28 cellular contexts compared by ENCODE assay signal in genomic region chrX:139924069-139924695, GRCh38. TPM values are rescaled to one million over a fixed set of nuclear protein-coding genes. Genes with fewer than 3 reads are reported as not detected.
DNase-seq lines count a peak whose midpoint lies in the region; ATAC-seq, FAIRE-seq and TF ChIP-seq lines count a peak whose summit lies in the region.
"Had no signal": no experiment of that assay in that cellular context is flagged by ENCODE, and none has a peak within 500 bp of the region (broad histone marks: within the 10 kb centered on the region; RNA-seq: fewer than 3 reads in every experiment).

No MANE protein-coding gene starts in this region.

- no peak overlapping the region for H3K27ac ChIP-seq in A549
- H3K27ac ChIP-seq: 22Rv1, tibial artery had no signal

- no peak for TF ChIP-seq POLR2A in A549 (IDR thresholded peaks at IDR 0.05; ENCODE audit: low read length)

- no peak for ATAC-seq in A549
- ATAC-seq: activated CD8-positive, alpha-beta memory T cell treated with anti-CD3 and anti-CD28 coated beads, Interleukin-2, amount 10 ng/mL, durations not matched to agents 7 days and 5 days; sciatic nerve had no signal

- no peak overlapping the region for H3K4me2 ChIP-seq in A549

- H3K4me1 ChIP-seq in A549 = no peaks in the 10 kb centered on the region

- TF ChIP-seq CTCF in A549 (IDR thresholded peaks at IDR 0.05) = no peak

- no peaks in the 10 kb centered on the region for H3K9me3 ChIP-seq in A549
- H3K9me3 ChIP-seq: neutrophil, tibial artery had no signal

- no peak for FAIRE-seq in A549 (lab: Jason Lieb, UNC)
- FAIRE-seq: H1, RCC 7860, TTC549 had no signal

- TF ChIP-seq RAD21 in A549 (conservative IDR thresholded peaks at IDR 0.05 in 1 of 2, IDR thresholded peaks at IDR 0.05 in 1 of 2) = no peak

- WGBS in A549 (ENCODE audit: missing lambda C conversion rate) = 79% methylated on average over 5 of the region's 5 CpGs

- POLR2A ChIA-PET in A549 (lab: Yijun Ruan, JAX) = interaction anchor here (1.3 kb wide), 1 partner anchor 9 kb away, joined by 3 read pairs; the partner anchor contains the start of gene ATP11C

- no peak for TF ChIP-seq EP300 in A549 (IDR thresholded peaks at IDR 0.05)

- CTCF ChIA-PET in A549 (lab: Yijun Ruan, JAX) = interaction anchor here (0.6 to 1.2 kb wide), 2 partner anchors 10 to 42 kb away, joined by 3 to 4 read pairs; no protein-coding TSS in a partner anchor

- DNase-seq in DMS 273 (lab: John Stamatoyannopoulos, UW; ENCODE audit: unreplicated experiment) (peak; percentile 7), DMS 273 treated with DMSO at 0.1 percent for 48 hours (lab: John Stamatoyannopoulos, UW) (no peak), A549 (ENCODE audit: low read depth in 1 of 2, low spot score in 1 of 2) (no peak), NCI-H69 (lab: John Stamatoyannopoulos, UW) (peak; percentile 48), iris pigment epithelial cell (ENCODE audit: low read depth) (peak; percentile 9), cerebellum (ENCODE audit: low spot score) (no peak), epidermal melanocyte (ENCODE audit: insufficient read length, low spot score) (no peak)
- no peak for DNase-seq in activated CD8-positive, alpha-beta memory T cell treated with anti-CD3 and anti-CD28 coated beads, Interleukin-2, amount 50 U/mL, for 4 hours
- DNase-seq: activated CD4-positive, CD25-positive, alpha-beta regulatory T cell treated with anti-CD3 and anti-CD28 coated beads, Interleukin-2, amount 50 U/mL, for 72 hours; activated CD8-positive, alpha-beta memory T cell treated with anti-CD3 and anti-CD28 coated beads, Interleukin-2, amount 10 ng/mL, durations not matched to agents 7 days and 5 days; AML-193; CD4-positive, alpha-beta memory T cell; central memory CD4-positive, alpha-beta T cell; GF-D8; Karpas-422; NCI-H1048; NCI-H1694 treated with DMSO at 0.1 percent for 48 hours; stimulated activated naive CD4-positive, alpha-beta T cell treated with Interleukin-2 at 50 U/mL for 16 hours; T-helper 1 cell; tibial artery had no signal

- H3K4me3 ChIP-seq in A549 = no peak overlapping the region
- H3K4me3 ChIP-seq: tibial artery had no signal

TF ChIP-seq in A549, 52 proteins besides CTCF, POLR2A, EP300 and RAD21:
- TF ChIP-seq ATOH8 (CRISPR knock-in tag; IDR thresholded peaks at IDR 0.05; ENCODE audit: low read depth) (no peak), BHLHE40 (IDR thresholded peaks at IDR 0.05; ENCODE audit: low read depth, low read length) (no peak), TFCP2L1 (CRISPR knock-in tag; IDR thresholded peaks at IDR 0.05) (no peak), JUN (IDR thresholded peaks at IDR 0.05) (no peak), REST (IDR thresholded peaks at IDR 0.05) (peak; percentile 26; the same call in 1 of the 2 replicates)
TF ChIP-seq in A549: peak in this region for 1.

RNA-seq across cellular contexts. Expression of gene ATP11C, which starts 8.7 kb away (rescaled TPM):
- polyA plus RNA-seq in A549 (2011; rRNA removed) (28.6 and 34.3 TPM in 2 replicates), A549 (2017; fragmentation: RNase III; extraction: RNeasy Plus Mini Kit Qiagen cat#74134 plus additional on column Dnase treatment) (14.9 to 16.9 TPM (median 16.4 TPM) in 3 replicates)
- polyA plus RNA-seq in A549 (2012; cell fraction: cytosol; rRNA removed) = 5.0 and 5.2 TPM in 2 replicates
- 3.9 and 6.4 TPM in 2 replicates for polyA plus RNA-seq in A549 (2012; cell fraction: nucleus; rRNA removed)
- polyA minus RNA-seq in A549 (2011; rRNA and poly(A)+ RNA removed) = 13.3 and 13.8 TPM in 2 replicates
- 42.3 TPM for total RNA-seq in cerebellum

RNA-seq across cellular contexts. Expression of gene CXorf66, which starts 41.1 kb away (rescaled TPM):
- polyA plus RNA-seq in A549 (2011; rRNA removed) (not detected in 2 replicates), A549 (2017; fragmentation: RNase III; extraction: RNeasy Plus Mini Kit Qiagen cat#74134 plus additional on column Dnase treatment) (not detected in 3 replicates)
- polyA plus RNA-seq in A549 (2012; cell fraction: cytosol; rRNA removed) = not detected in 2 replicates
- polyA plus RNA-seq in A549 (2012; cell fraction: nucleus; rRNA removed) = not detected in 2 replicates
- polyA minus RNA-seq in A549 (2011; rRNA and poly(A)+ RNA removed) = not detected in 2 replicates
- total RNA-seq in cerebellum = not detected
- total RNA-seq: activated CD8-positive, alpha-beta memory T cell treated with anti-CD3 and anti-CD28 coated beads, Interleukin-2, amount 10 ng/mL, durations not matched to agents 7 days and 5 days; CD4-positive, alpha-beta memory T cell; H1; kidney epithelial cell; progenitor cell of endocrine pancreas; sciatic nerve had no signal
- polyA plus RNA-seq: CD4-positive, alpha-beta memory T cell; H1 had no signal

Comparison
In these comparisons a context has a peak if more than half of its experiments do, and no peak if none do; other contexts are left out.
1. DNase-seq: peak in DMS 273 (single experiment), NCI-H69 (single experiment) and iris pigment epithelial cell (single experiment); none in DMS 273 treated with DMSO at 0.1 percent for 48 hours (single experiment), A549 (0 of 2), cerebellum (single experiment), epidermal melanocyte (single experiment) and activated CD8-positive, alpha-beta memory T cell treated with anti-CD3 and anti-CD28 coated beads, Interleukin-2, amount 50 U/mL, for 4 hours (single experiment).